In the genomic region with DNA sequence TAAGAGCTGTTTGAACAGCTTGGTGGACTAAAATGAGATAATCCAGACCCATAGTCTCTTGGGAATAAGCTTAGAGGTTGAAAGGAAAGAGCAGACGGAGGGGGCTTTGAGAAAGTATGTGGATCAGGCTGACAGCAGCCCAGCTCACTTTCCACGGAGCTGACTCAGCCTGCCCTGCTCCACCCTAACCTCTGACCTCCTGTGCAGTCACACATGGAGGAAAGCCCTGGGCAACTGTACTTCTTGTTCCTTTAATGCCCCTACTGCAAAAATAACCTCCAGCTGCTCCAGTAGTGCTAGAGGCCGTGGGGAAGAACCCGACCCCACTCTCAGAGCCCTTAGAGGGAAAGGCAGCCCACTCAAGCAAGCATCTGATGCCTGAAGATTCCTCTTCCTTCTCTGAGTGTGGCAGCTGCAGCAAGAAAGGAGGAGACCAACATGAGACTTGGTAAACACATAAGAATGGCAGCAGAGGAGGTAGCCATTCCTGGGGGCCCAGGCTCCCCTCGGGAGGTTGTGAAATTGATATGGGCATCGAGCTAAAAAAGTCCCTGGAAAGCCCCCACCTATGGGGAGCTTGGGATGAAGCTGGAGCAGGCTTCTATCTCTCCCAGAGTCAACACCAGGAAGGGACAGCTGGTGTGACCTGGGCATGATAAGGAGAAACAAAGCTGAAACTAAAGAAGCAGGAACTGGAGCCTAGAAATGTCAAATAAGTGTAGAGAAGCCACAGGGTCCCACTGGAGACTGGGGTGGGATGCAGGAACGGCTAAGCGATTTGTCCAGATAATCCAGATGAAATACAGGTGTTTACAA, we compare ENCODE assay signal across 10 cellular contexts.
DNase-seq lines count a peak whose midpoint lies in the region; ATAC-seq and TF ChIP-seq lines count a peak whose summit lies in the region.
"Had no signal": no experiment of that assay in that cellular context is flagged by ENCODE, and none has a peak within 500 bp of the region (broad histone marks: within the 10 kb centered on the region; RNA-seq: fewer than 3 reads in every experiment).

No MANE protein-coding gene starts in this region.

- in situ Hi-C loops in Panc1 (cut with HindIII; ENCODE audit: low pct_unique_long_range_greater_than_20kb, low sequenced_read_pairs), result no loop called here

- H3K27me3 ChIP-seq in Panc1 (ENCODE audit: control insufficient read depth, insufficient read depth, low read length), result no peaks in the 10 kb centered on the region

- intact Hi-C loops in Panc1 (cut with micrococcal nuclease; ENCODE audit: unreplicated experiment), result no loop called here
- intact Hi-C loops in sciatic nerve (cut with DNase I), result no loop called here

- peak; percentile 64 for DNase-seq in EL
- DNase-seq in Panc1 (ENCODE audit: low read depth, low spot score), result no peak
- DNase-seq in fibroblast of pulmonary artery (ENCODE audit: low read depth), result peak; percentile 43
- DNase-seq in sciatic nerve (ENCODE audit: low spot score), result no peak
- no peak for DNase-seq in Ammon's horn (ENCODE audit: low spot score)
- no peak for DNase-seq in omental fat pad (ENCODE audit: low spot score)
- DNase-seq: amygdala, NCI-H1930 had no signal

- peaks cover 5% of the 10 kb centered on the region for H3K4me1 ChIP-seq in Panc1 (ENCODE audit: control insufficient read depth, insufficient read depth, low read length)

- no TSS peak for BruUV-seq in Panc1 (replicated peaks; lab: Mats Ljungman, UMichigan)

- no peak overlapping the region for H3K27ac ChIP-seq in Panc1 (ENCODE audit: low read length)

- peak; percentile 69; the same call in 1 of the 2 replicates for ATAC-seq in Panc1
- ATAC-seq in sciatic nerve, result peak; percentile 75
- ATAC-seq in HG02642 (IDR thresholded peaks at IDR 0.05; ENCODE audit: poor library complexity, unreplicated experiment), result no peak
- ATAC-seq in omental fat pad (ENCODE audit: low FRiP score), result no peak
- ATAC-seq in HG03095 (IDR thresholded peaks at IDR 0.05; ENCODE audit: unreplicated experiment), result no peak

- POLR2A ChIA-PET in Panc1 (lab: Charles Lee), result no interaction called here

- no peaks in the 10 kb centered on the region for H3K36me3 ChIP-seq in Panc1 (ENCODE audit: control insufficient read depth, insufficient read depth, low read length)

- no peak for TF ChIP-seq CTCF in Panc1 (IDR thresholded peaks at IDR 0.05)
- no peak for TF ChIP-seq CTCF in fibroblast of pulmonary artery (IDR thresholded peaks at IDR 0.05; ENCODE audit: low read length, missing control alignments)
- TF ChIP-seq CTCF in omental fat pad (IDR thresholded peaks at IDR 0.05), result no peak

- H3K9me3 ChIP-seq in Panc1 (ENCODE audit: control insufficient read depth, insufficient read depth, low read depth, low read length), result no peaks in the 10 kb centered on the region

- H3K4me3 ChIP-seq in Panc1 (ENCODE audit: low read depth in 2 of 2, low read length in 2 of 2) (no peak overlapping the region), fibroblast of pulmonary artery (replicated peaks; ENCODE audit: low read depth, low read length) (no peak overlapping the region)

- CTCF ChIA-PET in Panc1 (lab: Charles Lee), result no interaction called here

Comparison
In these comparisons a context has a peak if more than half of its experiments do, and no peak if none do; other contexts are left out.
1. DNase-seq: peak in EL (single experiment) and fibroblast of pulmonary artery (single experiment); none in Panc1 (single experiment), sciatic nerve (single experiment), Ammon's horn (single experiment) and omental fat pad (single experiment).
2. ATAC-seq: peak in Panc1 (single experiment) and sciatic nerve (single experiment); none in HG02642 (single experiment), omental fat pad (single experiment) and HG03095 (single experiment).